ENCODE assay signal across 1 cellular context in the genomic region with DNA sequence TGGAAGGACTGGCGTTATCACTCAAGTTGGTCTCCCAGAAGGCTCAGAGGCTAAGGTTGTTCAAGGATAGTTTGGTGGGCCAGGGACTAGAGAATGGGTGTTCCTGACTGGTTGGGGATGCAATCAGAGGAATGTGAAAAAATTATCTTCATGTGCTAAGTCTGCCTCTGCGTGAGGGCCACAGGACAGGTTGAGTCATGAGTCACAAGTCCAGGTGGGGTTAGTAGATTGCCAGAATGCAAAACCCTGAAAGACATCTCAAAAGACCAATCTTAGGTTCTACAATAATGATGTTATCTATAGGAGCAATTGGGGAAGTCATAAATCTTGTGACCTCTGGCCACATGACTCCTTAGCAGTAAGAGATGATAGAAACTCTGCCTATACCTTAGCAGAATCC.
TF ChIP-seq lines count a peak whose summit lies in the region.

No MANE protein-coding gene starts in this region.

TF ChIP-seq in K562, 482 proteins besides CTCF, POLR2A, EP300 and RAD21 (continued from another document and continues in another):
- TF ChIP-seq, protein P1, sequence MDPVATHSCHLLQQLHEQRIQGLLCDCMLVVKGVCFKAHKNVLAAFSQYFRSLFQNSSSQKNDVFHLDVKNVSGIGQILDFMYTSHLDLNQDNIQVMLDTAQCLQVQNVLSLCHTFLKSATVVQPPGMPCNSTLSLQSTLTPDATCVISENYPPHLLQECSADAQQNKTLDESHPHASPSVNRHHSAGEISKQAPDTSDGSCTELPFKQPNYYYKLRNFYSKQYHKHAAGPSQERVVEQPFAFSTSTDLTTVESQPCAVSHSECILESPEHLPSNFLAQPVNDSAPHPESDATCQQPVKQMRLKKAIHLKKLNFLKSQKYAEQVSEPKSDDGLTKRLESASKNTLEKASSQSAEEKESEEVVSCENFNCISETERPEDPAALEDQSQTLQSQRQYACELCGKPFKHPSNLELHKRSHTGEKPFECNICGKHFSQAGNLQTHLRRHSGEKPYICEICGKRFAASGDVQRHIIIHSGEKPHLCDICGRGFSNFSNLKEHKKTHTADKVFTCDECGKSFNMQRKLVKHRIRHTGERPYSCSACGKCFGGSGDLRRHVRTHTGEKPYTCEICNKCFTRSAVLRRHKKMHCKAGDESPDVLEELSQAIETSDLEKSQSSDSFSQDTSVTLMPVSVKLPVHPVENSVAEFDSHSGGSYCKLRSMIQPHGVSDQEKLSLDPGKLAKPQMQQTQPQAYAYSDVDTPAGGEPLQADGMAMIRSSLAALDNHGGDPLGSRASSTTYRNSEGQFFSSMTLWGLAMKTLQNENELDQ (CRISPR knock-in tag; IDR thresholded peaks at IDR 0.05; ENCODE audit: borderline replicate concordance) = no peak
- TF ChIP-seq FOS (IDR thresholded peaks at IDR 0.05; ENCODE audit: extremely low read depth, insufficient read length) = peak; percentile 8
- TF ChIP-seq, protein P2, sequence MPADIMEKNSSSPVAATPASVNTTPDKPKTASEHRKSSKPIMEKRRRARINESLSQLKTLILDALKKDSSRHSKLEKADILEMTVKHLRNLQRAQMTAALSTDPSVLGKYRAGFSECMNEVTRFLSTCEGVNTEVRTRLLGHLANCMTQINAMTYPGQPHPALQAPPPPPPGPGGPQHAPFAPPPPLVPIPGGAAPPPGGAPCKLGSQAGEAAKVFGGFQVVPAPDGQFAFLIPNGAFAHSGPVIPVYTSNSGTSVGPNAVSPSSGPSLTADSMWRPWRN (IDR thresholded peaks at IDR 0.05; ENCODE audit: low read depth) = peak; percentile 65; the same call in 1 of the 2 replicates
- TF ChIP-seq, protein P3, sequence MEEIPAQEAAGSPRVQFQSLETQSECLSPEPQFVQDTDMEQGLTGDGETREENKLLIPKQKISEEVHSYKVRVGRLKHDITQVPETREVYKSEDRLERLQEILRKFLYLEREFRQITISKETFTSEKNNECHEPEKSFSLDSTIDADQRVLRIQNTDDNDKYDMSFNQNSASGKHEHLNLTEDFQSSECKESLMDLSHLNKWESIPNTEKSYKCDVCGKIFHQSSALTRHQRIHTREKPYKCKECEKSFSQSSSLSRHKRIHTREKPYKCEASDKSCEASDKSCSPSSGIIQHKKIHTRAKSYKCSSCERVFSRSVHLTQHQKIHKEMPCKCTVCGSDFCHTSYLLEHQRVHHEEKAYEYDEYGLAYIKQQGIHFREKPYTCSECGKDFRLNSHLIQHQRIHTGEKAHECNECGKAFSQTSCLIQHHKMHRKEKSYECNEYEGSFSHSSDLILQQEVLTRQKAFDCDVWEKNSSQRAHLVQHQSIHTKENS (CRISPR knock-in tag; IDR thresholded peaks at IDR 0.05) = no peak
- TF ChIP-seq STAT5A (IDR thresholded peaks at IDR 0.05; ENCODE audit: borderline replicate concordance, low read length) = no peak
- peak; percentile 78 for TF ChIP-seq CBFA2T3 (IDR thresholded peaks at IDR 0.05)
- TF ChIP-seq, protein P4, sequence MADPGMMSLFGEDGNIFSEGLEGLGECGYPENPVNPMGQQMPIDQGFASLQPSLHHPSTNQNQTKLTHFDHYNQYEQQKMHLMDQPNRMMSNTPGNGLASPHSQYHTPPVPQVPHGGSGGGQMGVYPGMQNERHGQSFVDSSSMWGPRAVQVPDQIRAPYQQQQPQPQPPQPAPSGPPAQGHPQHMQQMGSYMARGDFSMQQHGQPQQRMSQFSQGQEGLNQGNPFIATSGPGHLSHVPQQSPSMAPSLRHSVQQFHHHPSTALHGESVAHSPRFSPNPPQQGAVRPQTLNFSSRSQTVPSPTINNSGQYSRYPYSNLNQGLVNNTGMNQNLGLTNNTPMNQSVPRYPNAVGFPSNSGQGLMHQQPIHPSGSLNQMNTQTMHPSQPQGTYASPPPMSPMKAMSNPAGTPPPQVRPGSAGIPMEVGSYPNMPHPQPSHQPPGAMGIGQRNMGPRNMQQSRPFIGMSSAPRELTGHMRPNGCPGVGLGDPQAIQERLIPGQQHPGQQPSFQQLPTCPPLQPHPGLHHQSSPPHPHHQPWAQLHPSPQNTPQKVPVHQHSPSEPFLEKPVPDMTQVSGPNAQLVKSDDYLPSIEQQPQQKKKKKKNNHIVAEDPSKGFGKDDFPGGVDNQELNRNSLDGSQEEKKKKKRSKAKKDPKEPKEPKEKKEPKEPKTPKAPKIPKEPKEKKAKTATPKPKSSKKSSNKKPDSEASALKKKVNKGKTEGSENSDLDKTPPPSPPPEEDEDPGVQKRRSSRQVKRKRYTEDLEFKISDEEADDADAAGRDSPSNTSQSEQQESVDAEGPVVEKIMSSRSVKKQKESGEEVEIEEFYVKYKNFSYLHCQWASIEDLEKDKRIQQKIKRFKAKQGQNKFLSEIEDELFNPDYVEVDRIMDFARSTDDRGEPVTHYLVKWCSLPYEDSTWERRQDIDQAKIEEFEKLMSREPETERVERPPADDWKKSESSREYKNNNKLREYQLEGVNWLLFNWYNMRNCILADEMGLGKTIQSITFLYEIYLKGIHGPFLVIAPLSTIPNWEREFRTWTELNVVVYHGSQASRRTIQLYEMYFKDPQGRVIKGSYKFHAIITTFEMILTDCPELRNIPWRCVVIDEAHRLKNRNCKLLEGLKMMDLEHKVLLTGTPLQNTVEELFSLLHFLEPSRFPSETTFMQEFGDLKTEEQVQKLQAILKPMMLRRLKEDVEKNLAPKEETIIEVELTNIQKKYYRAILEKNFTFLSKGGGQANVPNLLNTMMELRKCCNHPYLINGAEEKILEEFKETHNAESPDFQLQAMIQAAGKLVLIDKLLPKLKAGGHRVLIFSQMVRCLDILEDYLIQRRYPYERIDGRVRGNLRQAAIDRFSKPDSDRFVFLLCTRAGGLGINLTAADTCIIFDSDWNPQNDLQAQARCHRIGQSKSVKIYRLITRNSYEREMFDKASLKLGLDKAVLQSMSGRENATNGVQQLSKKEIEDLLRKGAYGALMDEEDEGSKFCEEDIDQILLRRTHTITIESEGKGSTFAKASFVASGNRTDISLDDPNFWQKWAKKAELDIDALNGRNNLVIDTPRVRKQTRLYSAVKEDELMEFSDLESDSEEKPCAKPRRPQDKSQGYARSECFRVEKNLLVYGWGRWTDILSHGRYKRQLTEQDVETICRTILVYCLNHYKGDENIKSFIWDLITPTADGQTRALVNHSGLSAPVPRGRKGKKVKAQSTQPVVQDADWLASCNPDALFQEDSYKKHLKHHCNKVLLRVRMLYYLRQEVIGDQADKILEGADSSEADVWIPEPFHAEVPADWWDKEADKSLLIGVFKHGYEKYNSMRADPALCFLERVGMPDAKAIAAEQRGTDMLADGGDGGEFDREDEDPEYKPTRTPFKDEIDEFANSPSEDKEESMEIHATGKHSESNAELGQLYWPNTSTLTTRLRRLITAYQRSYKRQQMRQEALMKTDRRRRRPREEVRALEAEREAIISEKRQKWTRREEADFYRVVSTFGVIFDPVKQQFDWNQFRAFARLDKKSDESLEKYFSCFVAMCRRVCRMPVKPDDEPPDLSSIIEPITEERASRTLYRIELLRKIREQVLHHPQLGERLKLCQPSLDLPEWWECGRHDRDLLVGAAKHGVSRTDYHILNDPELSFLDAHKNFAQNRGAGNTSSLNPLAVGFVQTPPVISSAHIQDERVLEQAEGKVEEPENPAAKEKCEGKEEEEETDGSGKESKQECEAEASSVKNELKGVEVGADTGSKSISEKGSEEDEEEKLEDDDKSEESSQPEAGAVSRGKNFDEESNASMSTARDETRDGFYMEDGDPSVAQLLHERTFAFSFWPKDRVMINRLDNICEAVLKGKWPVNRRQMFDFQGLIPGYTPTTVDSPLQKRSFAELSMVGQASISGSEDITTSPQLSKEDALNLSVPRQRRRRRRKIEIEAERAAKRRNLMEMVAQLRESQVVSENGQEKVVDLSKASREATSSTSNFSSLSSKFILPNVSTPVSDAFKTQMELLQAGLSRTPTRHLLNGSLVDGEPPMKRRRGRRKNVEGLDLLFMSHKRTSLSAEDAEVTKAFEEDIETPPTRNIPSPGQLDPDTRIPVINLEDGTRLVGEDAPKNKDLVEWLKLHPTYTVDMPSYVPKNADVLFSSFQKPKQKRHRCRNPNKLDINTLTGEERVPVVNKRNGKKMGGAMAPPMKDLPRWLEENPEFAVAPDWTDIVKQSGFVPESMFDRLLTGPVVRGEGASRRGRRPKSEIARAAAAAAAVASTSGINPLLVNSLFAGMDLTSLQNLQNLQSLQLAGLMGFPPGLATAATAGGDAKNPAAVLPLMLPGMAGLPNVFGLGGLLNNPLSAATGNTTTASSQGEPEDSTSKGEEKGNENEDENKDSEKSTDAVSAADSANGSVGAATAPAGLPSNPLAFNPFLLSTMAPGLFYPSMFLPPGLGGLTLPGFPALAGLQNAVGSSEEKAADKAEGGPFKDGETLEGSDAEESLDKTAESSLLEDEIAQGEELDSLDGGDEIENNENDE (IDR thresholded peaks at IDR 0.05; ENCODE audit: low read depth, low read length) = no peak
- TF ChIP-seq NFE2 (IDR thresholded peaks at IDR 0.05; ENCODE audit: low read depth) = peak; percentile 19; the same call in 1 of the 2 replicates
- TF ChIP-seq SMAD2 (IDR thresholded peaks at IDR 0.05; ENCODE audit: low read depth, low read length) = no peak
- TF ChIP-seq ARID1B (IDR thresholded peaks at IDR 0.05) = peak; percentile 84
- 0 out of 2 replicates have a peak, but pooled peaks have one; percentile 61 for TF ChIP-seq ZNF324 (CRISPR knock-in tag; IDR thresholded peaks at IDR 0.05)
- TF ChIP-seq HNRNPUL1 (IDR thresholded peaks at IDR 0.05; ENCODE audit: low read length) = no peak
- TF ChIP-seq GATAD2A (IDR thresholded peaks at IDR 0.05) = no peak
- no peak for TF ChIP-seq ZFP1 (CRISPR knock-in tag; IDR thresholded peaks at IDR 0.05)
- TF ChIP-seq SOX6 (IDR thresholded peaks at IDR 0.05) = peak; percentile 89
- TF ChIP-seq TAF9B (IDR thresholded peaks at IDR 0.05; ENCODE audit: partially characterized antibody) = no peak
- TF ChIP-seq TOE1 (IDR thresholded peaks at IDR 0.05; ENCODE audit: borderline replicate concordance) = peak; percentile 60; the same call in 1 of the 2 replicates
- TF ChIP-seq TOE1 (CRISPR knock-in tag; IDR thresholded peaks at IDR 0.05; ENCODE audit: borderline replicate concordance, low read depth) = no peak
- peak; percentile 28; the same call in 1 of the 2 replicates for TF ChIP-seq ZNF384 (IDR thresholded peaks at IDR 0.05; ENCODE audit: low read depth, low read length)
- TF ChIP-seq, protein P5, sequence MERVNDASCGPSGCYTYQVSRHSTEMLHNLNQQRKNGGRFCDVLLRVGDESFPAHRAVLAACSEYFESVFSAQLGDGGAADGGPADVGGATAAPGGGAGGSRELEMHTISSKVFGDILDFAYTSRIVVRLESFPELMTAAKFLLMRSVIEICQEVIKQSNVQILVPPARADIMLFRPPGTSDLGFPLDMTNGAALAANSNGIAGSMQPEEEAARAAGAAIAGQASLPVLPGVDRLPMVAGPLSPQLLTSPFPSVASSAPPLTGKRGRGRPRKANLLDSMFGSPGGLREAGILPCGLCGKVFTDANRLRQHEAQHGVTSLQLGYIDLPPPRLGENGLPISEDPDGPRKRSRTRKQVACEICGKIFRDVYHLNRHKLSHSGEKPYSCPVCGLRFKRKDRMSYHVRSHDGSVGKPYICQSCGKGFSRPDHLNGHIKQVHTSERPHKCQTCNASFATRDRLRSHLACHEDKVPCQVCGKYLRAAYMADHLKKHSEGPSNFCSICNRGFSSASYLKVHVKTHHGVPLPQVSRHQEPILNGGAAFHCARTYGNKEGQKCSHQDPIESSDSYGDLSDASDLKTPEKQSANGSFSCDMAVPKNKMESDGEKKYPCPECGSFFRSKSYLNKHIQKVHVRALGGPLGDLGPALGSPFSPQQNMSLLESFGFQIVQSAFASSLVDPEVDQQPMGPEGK (CRISPR knock-in tag; IDR thresholded peaks at IDR 0.05; ENCODE audit: borderline replicate concordance) = no peak
- TF ChIP-seq NCOR1 (IDR thresholded peaks at IDR 0.05) = peak; percentile 51
- TF ChIP-seq, protein P6, sequence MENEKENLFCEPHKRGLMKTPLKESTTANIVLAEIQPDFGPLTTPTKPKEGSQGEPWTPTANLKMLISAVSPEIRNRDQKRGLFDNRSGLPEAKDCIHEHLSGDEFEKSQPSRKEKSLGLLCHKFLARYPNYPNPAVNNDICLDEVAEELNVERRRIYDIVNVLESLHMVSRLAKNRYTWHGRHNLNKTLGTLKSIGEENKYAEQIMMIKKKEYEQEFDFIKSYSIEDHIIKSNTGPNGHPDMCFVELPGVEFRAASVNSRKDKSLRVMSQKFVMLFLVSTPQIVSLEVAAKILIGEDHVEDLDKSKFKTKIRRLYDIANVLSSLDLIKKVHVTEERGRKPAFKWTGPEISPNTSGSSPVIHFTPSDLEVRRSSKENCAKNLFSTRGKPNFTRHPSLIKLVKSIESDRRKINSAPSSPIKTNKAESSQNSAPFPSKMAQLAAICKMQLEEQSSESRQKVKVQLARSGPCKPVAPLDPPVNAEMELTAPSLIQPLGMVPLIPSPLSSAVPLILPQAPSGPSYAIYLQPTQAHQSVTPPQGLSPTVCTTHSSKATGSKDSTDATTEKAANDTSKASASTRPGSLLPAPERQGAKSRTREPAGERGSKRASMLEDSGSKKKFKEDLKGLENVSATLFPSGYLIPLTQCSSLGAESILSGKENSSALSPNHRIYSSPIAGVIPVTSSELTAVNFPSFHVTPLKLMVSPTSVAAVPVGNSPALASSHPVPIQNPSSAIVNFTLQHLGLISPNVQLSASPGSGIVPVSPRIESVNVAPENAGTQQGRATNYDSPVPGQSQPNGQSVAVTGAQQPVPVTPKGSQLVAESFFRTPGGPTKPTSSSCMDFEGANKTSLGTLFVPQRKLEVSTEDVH (IDR thresholded peaks at IDR 0.05; ENCODE audit: low read depth, partially characterized antibody) = no peak
- TF ChIP-seq GATA2 (CRISPR knock-in tag; IDR thresholded peaks at IDR 0.05) = no peak; the same call in 1 of the 2 replicates
- peak; percentile 17; the same call in 1 of the 2 replicates for TF ChIP-seq RAD51 (IDR thresholded peaks at IDR 0.05; ENCODE audit: borderline replicate concordance, low read depth)
- TF ChIP-seq KAT2B (IDR thresholded peaks at IDR 0.05; ENCODE audit: low read depth, low read length) = no peak
- no peak for TF ChIP-seq RBM22 (IDR thresholded peaks at IDR 0.05; ENCODE audit: low read depth, low read length, poor library complexity, severe bottlenecking)
- no peak for TF ChIP-seq ZNF445 (CRISPR knock-in tag; IDR thresholded peaks at IDR 0.05; ENCODE audit: low read depth)
- TF ChIP-seq POLR2AphosphoS5 (IDR thresholded peaks at IDR 0.05; ENCODE audit: control insufficient read depth, insufficient read depth, low read depth, low read length) = 0 out of 2 replicates have a peak, but pooled peaks have one; percentile 25
- no peak for TF ChIP-seq ZNF274 (IDR thresholded peaks at IDR 0.05; ENCODE audit: borderline replicate concordance, low read depth, low read length)
